1 cellular context compared by ENCODE assay signal in the genomic region with DNA sequence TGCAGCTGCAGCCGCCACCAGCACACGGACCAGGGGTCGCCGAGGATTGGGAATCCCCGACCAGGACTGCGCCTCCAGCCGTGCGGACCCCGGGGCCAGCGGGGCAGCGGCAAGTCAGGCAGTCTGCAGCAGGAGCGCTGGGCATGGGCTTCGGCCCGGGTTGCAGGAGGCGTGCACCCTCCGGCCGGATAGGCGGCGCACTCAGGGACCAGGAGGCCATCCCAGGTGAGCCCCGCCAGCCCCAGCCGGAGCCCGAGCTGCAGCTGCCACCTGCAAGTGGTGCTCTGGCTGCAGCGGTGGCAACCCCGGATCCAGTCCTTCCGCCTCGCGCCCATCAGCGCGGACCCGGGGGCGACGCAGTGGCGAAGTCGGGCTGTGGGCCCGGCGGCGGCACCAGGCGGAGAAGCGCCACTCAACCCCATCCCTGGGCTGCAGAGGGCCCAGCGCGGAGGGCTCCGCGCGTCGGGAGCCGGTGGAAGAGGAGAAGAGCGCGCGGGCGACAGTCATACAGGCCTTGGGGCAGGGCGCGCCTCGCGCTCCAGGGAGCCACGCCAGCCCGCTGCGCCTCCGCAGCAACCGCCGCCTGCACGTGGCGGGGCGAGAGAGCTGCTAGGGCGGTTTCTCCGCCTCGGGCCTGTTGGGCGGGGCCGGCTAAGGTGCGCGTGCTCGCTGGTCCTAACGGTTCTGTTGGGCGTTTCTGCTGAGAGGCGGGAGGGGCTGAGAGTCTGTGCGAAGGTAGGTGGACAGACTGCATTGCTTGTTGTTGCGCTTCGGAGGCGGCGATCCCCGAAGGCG.
TF ChIP-seq lines count a peak whose summit lies in the region.

No MANE protein-coding gene starts in this region.

TF ChIP-seq in GM23338, 12 proteins besides CTCF, POLR2A, EP300 and RAD21 (continued from another document):
- TF ChIP-seq, protein P1, sequence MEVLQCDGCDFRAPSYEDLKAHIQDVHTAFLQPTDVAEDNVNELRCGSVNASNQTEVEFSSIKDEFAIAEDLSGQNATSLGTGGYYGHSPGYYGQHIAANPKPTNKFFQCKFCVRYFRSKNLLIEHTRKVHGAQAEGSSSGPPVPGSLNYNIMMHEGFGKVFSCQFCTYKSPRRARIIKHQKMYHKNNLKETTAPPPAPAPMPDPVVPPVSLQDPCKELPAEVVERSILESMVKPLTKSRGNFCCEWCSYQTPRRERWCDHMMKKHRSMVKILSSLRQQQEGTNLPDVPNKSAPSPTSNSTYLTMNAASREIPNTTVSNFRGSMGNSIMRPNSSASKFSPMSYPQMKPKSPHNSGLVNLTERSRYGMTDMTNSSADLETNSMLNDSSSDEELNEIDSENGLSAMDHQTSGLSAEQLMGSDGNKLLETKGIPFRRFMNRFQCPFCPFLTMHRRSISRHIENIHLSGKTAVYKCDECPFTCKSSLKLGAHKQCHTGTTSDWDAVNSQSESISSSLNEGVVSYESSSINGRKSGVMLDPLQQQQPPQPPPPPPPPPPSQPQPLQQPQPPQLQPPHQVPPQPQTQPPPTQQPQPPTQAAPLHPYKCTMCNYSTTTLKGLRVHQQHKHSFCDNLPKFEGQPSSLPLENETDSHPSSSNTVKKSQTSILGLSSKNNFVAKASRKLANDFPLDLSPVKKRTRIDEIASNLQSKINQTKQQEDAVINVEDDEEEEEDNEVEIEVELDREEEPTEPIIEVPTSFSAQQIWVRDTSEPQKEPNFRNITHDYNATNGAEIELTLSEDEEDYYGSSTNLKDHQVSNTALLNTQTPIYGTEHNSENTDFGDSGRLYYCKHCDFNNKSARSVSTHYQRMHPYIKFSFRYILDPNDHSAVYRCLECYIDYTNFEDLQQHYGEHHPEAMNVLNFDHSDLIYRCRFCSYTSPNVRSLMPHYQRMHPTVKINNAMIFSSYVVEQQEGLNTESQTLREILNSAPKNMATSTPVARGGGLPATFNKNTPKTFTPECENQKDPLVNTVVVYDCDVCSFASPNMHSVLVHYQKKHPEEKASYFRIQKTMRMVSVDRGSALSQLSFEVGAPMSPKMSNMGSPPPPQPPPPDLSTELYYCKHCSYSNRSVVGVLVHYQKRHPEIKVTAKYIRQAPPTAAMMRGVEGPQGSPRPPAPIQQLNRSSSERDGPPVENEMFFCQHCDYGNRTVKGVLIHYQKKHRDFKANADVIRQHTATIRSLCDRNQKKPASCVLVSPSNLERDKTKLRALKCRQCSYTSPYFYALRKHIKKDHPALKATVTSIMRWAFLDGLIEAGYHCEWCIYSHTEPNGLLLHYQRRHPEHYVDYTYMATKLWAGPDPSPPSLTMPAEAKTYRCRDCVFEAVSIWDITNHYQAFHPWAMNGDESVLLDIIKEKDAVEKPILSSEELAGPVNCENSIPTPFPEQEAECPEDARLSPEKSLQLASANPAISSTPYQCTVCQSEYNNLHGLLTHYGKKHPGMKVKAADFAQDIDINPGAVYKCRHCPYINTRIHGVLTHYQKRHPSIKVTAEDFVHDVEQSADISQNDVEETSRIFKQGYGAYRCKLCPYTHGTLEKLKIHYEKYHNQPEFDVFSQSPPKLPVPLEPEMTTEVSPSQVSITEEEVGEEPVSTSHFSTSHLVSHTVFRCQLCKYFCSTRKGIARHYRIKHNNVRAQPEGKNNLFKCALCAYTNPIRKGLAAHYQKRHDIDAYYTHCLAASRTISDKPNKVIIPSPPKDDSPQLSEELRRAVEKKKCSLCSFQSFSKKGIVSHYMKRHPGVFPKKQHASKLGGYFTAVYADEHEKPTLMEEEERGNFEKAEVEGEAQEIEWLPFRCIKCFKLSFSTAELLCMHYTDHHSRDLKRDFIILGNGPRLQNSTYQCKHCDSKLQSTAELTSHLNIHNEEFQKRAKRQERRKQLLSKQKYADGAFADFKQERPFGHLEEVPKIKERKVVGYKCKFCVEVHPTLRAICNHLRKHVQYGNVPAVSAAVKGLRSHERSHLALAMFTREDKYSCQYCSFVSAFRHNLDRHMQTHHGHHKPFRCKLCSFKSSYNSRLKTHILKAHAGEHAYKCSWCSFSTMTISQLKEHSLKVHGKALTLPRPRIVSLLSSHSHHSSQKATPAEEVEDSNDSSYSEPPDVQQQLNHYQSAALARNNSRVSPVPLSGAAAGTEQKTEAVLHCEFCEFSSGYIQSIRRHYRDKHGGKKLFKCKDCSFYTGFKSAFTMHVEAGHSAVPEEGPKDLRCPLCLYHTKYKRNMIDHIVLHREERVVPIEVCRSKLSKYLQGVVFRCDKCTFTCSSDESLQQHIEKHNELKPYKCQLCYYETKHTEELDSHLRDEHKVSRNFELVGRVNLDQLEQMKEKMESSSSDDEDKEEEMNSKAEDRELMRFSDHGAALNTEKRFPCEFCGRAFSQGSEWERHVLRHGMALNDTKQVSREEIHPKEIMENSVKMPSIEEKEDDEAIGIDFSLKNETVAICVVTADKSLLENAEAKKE (CRISPR knock-in tag; IDR thresholded peaks at IDR 0.05), result no peak
